In the genomic region with DNA sequence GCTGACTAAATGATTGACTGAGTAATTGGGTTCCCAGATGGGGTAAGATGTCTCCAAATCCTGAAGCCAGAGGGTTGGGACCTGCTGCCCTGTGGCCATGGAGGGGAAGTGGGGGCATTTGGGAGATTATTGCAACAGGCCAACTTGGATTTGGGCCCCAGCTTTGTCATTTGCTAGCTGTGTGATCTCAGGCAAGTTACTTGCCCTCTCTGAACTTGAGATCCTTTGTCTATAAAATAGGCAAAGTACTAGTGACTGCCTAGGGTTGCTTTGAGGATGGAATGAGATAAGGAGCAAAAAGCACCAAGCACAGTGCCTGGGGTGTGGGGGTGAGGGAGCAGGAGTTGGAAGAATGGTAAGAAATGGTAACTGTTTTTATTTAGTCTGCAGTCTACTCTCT, we compare ENCODE assay signal across 8 cellular contexts. TPM values are rescaled to one million over a fixed set of nuclear protein-coding genes. Genes with fewer than 3 reads are reported as not detected.
"Had no signal": no experiment of that assay in that cellular context is flagged by ENCODE, and none has a peak within 500 bp of the region (broad histone marks: within the 10 kb centered on the region; RNA-seq: fewer than 3 reads in every experiment).

No MANE protein-coding gene starts in this region.

- ATAC-seq: GM12878 had no signal

- DNase-seq: GDM1, GF-D8 had no signal

- FAIRE-seq: G401.6, GM12878, GM12891, GM12892, GM18507, GM19239 had no signal

- H3K4me3 ChIP-seq: GM12878 had no signal

RNA-seq across cellular contexts. Expression of gene INSYN1, which starts 4.4 kb away (rescaled TPM):
- total RNA-seq: GM12878 had no signal
- polyA plus RNA-seq: GM12878 had no signal
